8 cellular contexts compared by ENCODE assay signal in the genomic region with DNA sequence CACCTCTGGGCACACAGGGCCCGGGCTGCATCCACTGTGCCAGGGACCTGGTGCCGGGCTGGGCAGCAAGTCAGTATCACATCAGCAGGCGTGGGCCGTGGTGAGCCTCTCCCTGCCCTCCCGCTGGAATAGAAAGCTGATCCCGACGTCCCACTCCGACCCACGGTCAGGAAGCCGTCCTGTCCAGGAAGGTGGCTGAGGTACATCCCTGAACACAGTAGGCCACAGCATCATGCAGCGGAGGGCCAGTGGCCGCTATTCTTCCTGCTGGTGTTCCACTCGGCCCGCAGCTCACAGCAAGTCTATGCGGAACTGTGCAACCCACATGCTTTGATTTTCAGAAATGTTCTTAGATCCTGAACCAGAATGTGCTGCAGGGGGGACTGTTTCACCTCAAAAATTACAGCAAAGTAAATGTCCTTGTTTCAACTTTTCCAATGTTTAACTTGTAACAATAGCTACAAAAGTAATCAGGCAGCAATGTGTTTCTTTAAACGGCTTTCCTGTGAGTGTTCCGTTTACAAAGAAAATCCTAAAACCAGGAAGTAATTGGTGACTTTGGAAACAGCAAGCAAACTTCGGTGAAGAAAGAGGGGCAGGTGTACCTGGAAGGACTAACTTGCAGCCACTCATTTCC. TPM values are rescaled to one million over a fixed set of nuclear protein-coding genes. Genes with fewer than 3 reads are reported as not detected.
DNase-seq lines count a peak whose midpoint lies in the region; ATAC-seq and TF ChIP-seq lines count a peak whose summit lies in the region.

No MANE protein-coding gene starts in this region.

- H3K4me3 Mint-ChIP-seq in activated T-cell treated with anti-CD3 and anti-CD28 coated beads, Interleukin-2, amount 50 U/mL, for 24 hours = peak overlapping the region; percentile 73
- H3K4me3 Mint-ChIP-seq in MCF 10A (ENCODE audit: unreplicated experiment) = peak overlapping the region; percentile 68

- no peaks in the 10 kb centered on the region for H3K36me3 ChIP-seq in lung (ENCODE audit: control insufficient read depth in 2 of 2, insufficient read depth in 2 of 2, low read length in 2 of 2)
- no peaks in the 10 kb centered on the region for H3K36me3 ChIP-seq in transverse colon

- intact Hi-C loops in MCF 10A (cut with micrococcal nuclease) (loop anchor here (2.0 kb wide), 1 partner anchor 15 kb away; no protein-coding TSS in a partner anchor), transverse colon (cut with DNase I; ENCODE audit: low total_unique reads) (loop anchor here (2.0 kb wide), 1 partner anchor 15 kb away; no protein-coding TSS in a partner anchor)

- no peaks in the 10 kb centered on the region for H3K27me3 Mint-ChIP-seq in activated T-cell treated with anti-CD3 and anti-CD28 coated beads, Interleukin-2, amount 50 U/mL, for 24 hours
- no peaks in the 10 kb centered on the region for H3K27me3 Mint-ChIP-seq in MCF 10A (ENCODE audit: insufficient read depth, unreplicated experiment)

- WGBS in lung, 2 donors = 33% methylated on average over 18 of the region's 18 CpGs
- WGBS in transverse colon (ENCODE audit: low coverage in 1 of 2), 2 donors = 40 to 55% methylated on average over 1 to 18 of the region's 18 CpGs

- H3K4me1 ChIP-seq in lung (ENCODE audit: control insufficient read depth in 2 of 2, insufficient read depth in 2 of 2, low read length in 2 of 2) (peaks cover 0 to 28% of the 10 kb centered on the region in 2 donors), transverse colon (peaks cover 21 to 60% (median 40%) of the 10 kb centered on the region in 4 donors)

- no peak for ATAC-seq in lung (ENCODE audit: insufficient read depth, low FRiP score)
- no peak for ATAC-seq in GM21717 (IDR thresholded peaks at IDR 0.05; ENCODE audit: unreplicated experiment)
- ATAC-seq in HG03378 (IDR thresholded peaks at IDR 0.05; ENCODE audit: unreplicated experiment) = no peak

- BruUV-seq in MCF 10A (replicated peaks; lab: Mats Ljungman, UMichigan) = no TSS peak

- H3K36me3 Mint-ChIP-seq in activated T-cell treated with anti-CD3 and anti-CD28 coated beads, Interleukin-2, amount 50 U/mL, for 24 hours (ENCODE audit: low read depth) = no peaks in the 10 kb centered on the region
- no peaks in the 10 kb centered on the region for H3K36me3 Mint-ChIP-seq in MCF 10A (ENCODE audit: insufficient read depth, unreplicated experiment)

- DNase-seq in activated T-cell treated with anti-CD3 and anti-CD28 coated beads, Interleukin-2, amount 50 U/mL, for 24 hours = no peak
- DNase-seq in activated T-cell treated with anti-CD3 and anti-CD28 coated beads, Interleukin-2, amount 50 U/mL, for 1 hour = no peak
- DNase-seq in MCF 10A (ENCODE audit: unreplicated experiment) = no peak
- no peak for DNase-seq in lung (ENCODE audit: low spot score)
- DNase-seq in transverse colon = peak; percentile 37
- DNase-seq in middle frontal gyrus (ENCODE audit: extremely low spot score, low spot score) = no peak

- H3K27ac ChIP-seq in lung (ENCODE audit: low read depth in 1 of 2, low read length in 1 of 2) = peak overlapping the region; percentile 84 to 94
- H3K27ac ChIP-seq in transverse colon = peak overlapping the region; percentile 85 to 94 (median 94)

- H3K27me3 ChIP-seq in lung (ENCODE audit: control insufficient read depth, insufficient read depth) (no peaks in the 10 kb centered on the region), transverse colon (no peaks in the 10 kb centered on the region)

- no peaks in the 10 kb centered on the region for H3K9me3 Mint-ChIP-seq in activated T-cell treated with anti-CD3 and anti-CD28 coated beads, Interleukin-2, amount 50 U/mL, for 24 hours
- no peaks in the 10 kb centered on the region for H3K9me3 Mint-ChIP-seq in MCF 10A (ENCODE audit: unreplicated experiment)

- in situ Hi-C loops in transverse colon (cut with MboI; ENCODE audit: low pct_ligation_motif_present in 1 of 4, low pct_unique_long_range_greater_than_20kb in 1 of 4, low sequenced_read_pairs in 3 of 4) = no loop called here

- POLR2A ChIA-PET in MCF 10A (lab: Yijun Ruan, JAX) = interaction anchor here (0.7 to 2.4 kb wide), 5 partner anchors 17 to 69 kb away, joined by 4 to 15 read pairs (median 5); a partner anchor contains a TSS

- CTCF ChIA-PET in MCF 10A (lab: Yijun Ruan, JAX) = interaction anchor here (0.6 to 2.2 kb wide), 9 partner anchors 8 to 365 kb away, joined by 3 to 9 read pairs (median 4); no protein-coding TSS in a partner anchor

- H3K4me3 ChIP-seq in lung (no peak overlapping the region), transverse colon (peak overlapping the region in 3 of 4 donors; percentile 69 to 78 (median 74))

- TF ChIP-seq POLR2A in transverse colon (IDR thresholded peaks at IDR 0.05) = no peak

- H3K27ac Mint-ChIP-seq in activated T-cell treated with anti-CD3 and anti-CD28 coated beads, Interleukin-2, amount 50 U/mL, for 24 hours = peak overlapping the region; percentile 79
- peak overlapping the region; percentile 79 for H3K27ac Mint-ChIP-seq in MCF 10A (ENCODE audit: low read depth, unreplicated experiment)

- no peaks in the 10 kb centered on the region for H3K9me3 ChIP-seq in lung (ENCODE audit: control insufficient read depth in 2 of 2, insufficient read depth in 1 of 2, low read length in 1 of 2)
- H3K9me3 ChIP-seq in transverse colon = no peaks in the 10 kb centered on the region

- no peak for TF ChIP-seq EP300 in transverse colon (IDR thresholded peaks at IDR 0.05; ENCODE audit: low read depth)

- TF ChIP-seq CTCF in MCF 10A (IDR thresholded peaks at IDR 0.05; ENCODE audit: unreplicated experiment) = no peak
- no peak for TF ChIP-seq CTCF in lung (IDR thresholded peaks at IDR 0.05; ENCODE audit: control extremely low read depth, extremely low read depth)
- TF ChIP-seq CTCF in transverse colon (IDR thresholded peaks at IDR 0.05) = no peak

- peaks cover 59% of the 10 kb centered on the region for H3K4me1 Mint-ChIP-seq in activated T-cell treated with anti-CD3 and anti-CD28 coated beads, Interleukin-2, amount 50 U/mL, for 24 hours (ENCODE audit: low read depth)
- peaks cover 11% of the 10 kb centered on the region for H3K4me1 Mint-ChIP-seq in MCF 10A (ENCODE audit: insufficient read depth, unreplicated experiment)

RNA-seq across cellular contexts. Expression of a gene that starts 0.7 kb away (rescaled TPM):
- total RNA-seq in MCF 10A (2022) (0.27 TPM in 1 of 2 replicates, not detected in the other), lung (10 to 100 TPM; 13.7 to 14.4 TPM), transverse colon (10 to 100 TPM in 1 of 4 donors, 1 to 10 TPM in 1, not detected in 2; 9.2 to 14.5 TPM)
- 10 to 100 TPM; 13.7 to 27.1 TPM for polyA plus RNA-seq in lung

RNA-seq across cellular contexts. Expression of a gene that starts 44.2 kb away (rescaled TPM):
- total RNA-seq in MCF 10A (2022) = 0.28 and 0.32 TPM in 2 replicates
- 1 to 10 TPM; 5.9 to 7.7 TPM for total RNA-seq in lung
- 1 to 10 TPM; 3.7 to 6.7 TPM for polyA plus RNA-seq in lung
- total RNA-seq in transverse colon = 10 to 100 TPM in 3 of 4 donors, 1 to 10 TPM in 1; 2.2 to 33.7 (median 11.7) TPM
